Comparison of ENCODE assay signal across 16 cellular contexts in genomic region chr3:113147608-113148306, GRCh38.
DNase-seq lines count a peak whose midpoint lies in the region; ATAC-seq, FAIRE-seq and TF ChIP-seq lines count a peak whose summit lies in the region.
"Had no signal": no experiment of that assay in that cellular context is flagged by ENCODE, and none has a peak within 500 bp of the region (broad histone marks: within the 10 kb centered on the region; RNA-seq: fewer than 3 reads in every experiment).

No MANE protein-coding gene starts in this region.

- H3K27ac ChIP-seq in muscle layer of duodenum (ENCODE audit: low read length): peak overlapping the region; percentile 67
- H3K27ac ChIP-seq: cardiac muscle cell, WERI-Rb-1 had no signal

- H3K4me1 ChIP-seq in muscle layer of duodenum (ENCODE audit: control insufficient read depth in 1 of 2, insufficient read depth in 2 of 2, low read length in 2 of 2): peaks cover 0 to 35% of the 10 kb centered on the region in 2 donors

- no peaks in the 10 kb centered on the region for H3K36me3 ChIP-seq in muscle layer of duodenum (ENCODE audit: control insufficient read depth in 1 of 2, insufficient read depth in 2 of 2, low read length in 2 of 2)
- H3K36me3 ChIP-seq: cardiac muscle cell, WERI-Rb-1 had no signal

- peak overlapping the region; percentile 93 for H3K27ac Mint-ChIP-seq in type B pancreatic cell
- H3K27ac Mint-ChIP-seq in stimulated activated naive CD8-positive, alpha-beta T cell treated with anti-CD3 and anti-CD28 coated beads, Interleukin-15, amount 100 ng/mL, for 72 hours: no peak overlapping the region
- H3K27ac Mint-ChIP-seq: activated naive CD4-positive, alpha-beta T cell treated with anti-CD3 and anti-CD28 coated beads, Interleukin-2, amount 10 ng/mL, durations not matched to agents 7 days and 5 days had no signal

- no peak for TF ChIP-seq POLR2A in GM12892 (IDR thresholded peaks at IDR 0.05; ENCODE audit: low read depth, low read length)

- ATAC-seq in esophagus mucosa: peak; percentile 7
- ATAC-seq in stimulated activated naive CD8-positive, alpha-beta T cell treated with anti-CD3 and anti-CD28 coated beads, Interleukin-15, amount 100 ng/mL, for 72 hours: no peak

- H3K4me3 ChIP-seq in muscle layer of duodenum (ENCODE audit: low read depth in 1 of 2, low read length in 2 of 2): no peak overlapping the region
- H3K4me3 ChIP-seq: cardiac muscle cell, lung had no signal

- no peaks in the 10 kb centered on the region for H3K27me3 Mint-ChIP-seq in type B pancreatic cell
- peaks cover 15% of the 10 kb centered on the region for H3K27me3 Mint-ChIP-seq in stimulated activated naive CD8-positive, alpha-beta T cell treated with anti-CD3 and anti-CD28 coated beads, Interleukin-15, amount 100 ng/mL, for 72 hours
- H3K27me3 Mint-ChIP-seq: activated naive CD4-positive, alpha-beta T cell treated with anti-CD3 and anti-CD28 coated beads, Interleukin-2, amount 10 ng/mL, durations not matched to agents 7 days and 5 days had no signal

- DNase-seq in NCI-H2081 treated with DMSO at 0.1 percent for 48 hours (lab: John Stamatoyannopoulos, UW): peak; percentile 97
- DNase-seq in type B pancreatic cell (ENCODE audit: extremely low spot score, unreplicated experiment): peak; percentile 70
- no peak for DNase-seq in stimulated activated naive CD8-positive, alpha-beta T cell treated with anti-CD3 and anti-CD28 coated beads, Interleukin-15, amount 100 ng/mL, for 72 hours
- DNase-seq in GM12892 (ENCODE audit: insufficient read length): no peak
- DNase-seq in stimulated activated CD4-positive, alpha-beta T cell treated with anti-CD3 and anti-CD28 coated beads, Interleukin-1b, Interleukin-23, amount 100 ng/mL, for 48 hours: no peak
- DNase-seq: activated naive CD4-positive, alpha-beta T cell treated with anti-CD3 and anti-CD28 coated beads, Interleukin-2, amount 10 ng/mL, durations not matched to agents 7 days and 5 days; GOT3; hippocampal formation; NCI-H187 treated with DMSO at 0.1 percent for 48 hours; posterior cingulate gyrus; stimulated activated CD4-positive, alpha-beta T cell treated with anti-CD3 and anti-CD28 coated beads, Interleukin-2, amount 100 ng/mL, for 24 hours; WERI-Rb-1 had no signal

- H3K9me3 ChIP-seq in muscle layer of duodenum (ENCODE audit: control insufficient read depth in 1 of 2, low read length in 2 of 2): no peaks in the 10 kb centered on the region

- TF ChIP-seq CTCF in type B pancreatic cell (conservative IDR thresholded peaks at IDR 0.05): no peak

- peaks cover 72% of the 10 kb centered on the region for H3K4me1 Mint-ChIP-seq in type B pancreatic cell (ENCODE audit: unreplicated experiment)
- H3K4me1 Mint-ChIP-seq in stimulated activated naive CD8-positive, alpha-beta T cell treated with anti-CD3 and anti-CD28 coated beads, Interleukin-15, amount 100 ng/mL, for 72 hours: no peaks in the 10 kb centered on the region
- H3K4me1 Mint-ChIP-seq: activated naive CD4-positive, alpha-beta T cell treated with anti-CD3 and anti-CD28 coated beads, Interleukin-2, amount 10 ng/mL, durations not matched to agents 7 days and 5 days had no signal

- no peaks in the 10 kb centered on the region for H3K27me3 ChIP-seq in muscle layer of duodenum (ENCODE audit: low read depth, low read length)
- H3K27me3 ChIP-seq: cardiac muscle cell had no signal

- H3K36me3 Mint-ChIP-seq in type B pancreatic cell: no peaks in the 10 kb centered on the region
- H3K36me3 Mint-ChIP-seq: activated naive CD4-positive, alpha-beta T cell treated with anti-CD3 and anti-CD28 coated beads, Interleukin-2, amount 10 ng/mL, durations not matched to agents 7 days and 5 days had no signal

- peaks cover 4% of the 10 kb centered on the region for H3K9me3 Mint-ChIP-seq in type B pancreatic cell
- H3K9me3 Mint-ChIP-seq in stimulated activated naive CD8-positive, alpha-beta T cell treated with anti-CD3 and anti-CD28 coated beads, Interleukin-15, amount 100 ng/mL, for 72 hours: no peaks in the 10 kb centered on the region
- H3K9me3 Mint-ChIP-seq: activated naive CD4-positive, alpha-beta T cell treated with anti-CD3 and anti-CD28 coated beads, Interleukin-2, amount 10 ng/mL, durations not matched to agents 7 days and 5 days had no signal

- FAIRE-seq in GM12892 (lab: Jason Lieb, UNC): no peak

- peak overlapping the region; percentile 82 for H3K4me3 Mint-ChIP-seq in type B pancreatic cell
- no peak overlapping the region for H3K4me3 Mint-ChIP-seq in stimulated activated naive CD8-positive, alpha-beta T cell treated with anti-CD3 and anti-CD28 coated beads, Interleukin-15, amount 100 ng/mL, for 72 hours
- H3K4me3 Mint-ChIP-seq: activated naive CD4-positive, alpha-beta T cell treated with anti-CD3 and anti-CD28 coated beads, Interleukin-2, amount 10 ng/mL, durations not matched to agents 7 days and 5 days had no signal

Comparison
In these comparisons a context has a peak if more than half of its experiments do, and no peak if none do; other contexts are left out.
1. DNase-seq: peak in NCI-H2081 treated with DMSO at 0.1 percent for 48 hours (single experiment) and type B pancreatic cell (single experiment); none in stimulated activated naive CD8-positive, alpha-beta T cell treated with anti-CD3 and anti-CD28 coated beads, Interleukin-15, amount 100 ng/mL, for 72 hours (0 of 2), GM12892 (single experiment) and stimulated activated CD4-positive, alpha-beta T cell treated with anti-CD3 and anti-CD28 coated beads, Interleukin-1b, Interleukin-23, amount 100 ng/mL, for 48 hours (single experiment).